In genomic region chr21:31597683-31598082, GRCh38 we compare ENCODE assay signal across 27 cellular contexts.
"Had no signal": no experiment of that assay in that cellular context is flagged by ENCODE, and none has a peak within 500 bp of the region (broad histone marks: within the 10 kb centered on the region; RNA-seq: fewer than 3 reads in every experiment).

No MANE protein-coding gene starts in this region.

- H3K27me3 ChIP-seq: breast epithelium, esophagus muscularis mucosa, foreskin keratinocyte, ovary, sigmoid colon, thyroid gland, upper lobe of right lung had no signal

- H3K4me3 ChIP-seq: breast epithelium, esophagus muscularis mucosa, heart left ventricle, ovary, prostate gland, sigmoid colon, thyroid gland, upper lobe of right lung had no signal

- H3K4me1 ChIP-seq: breast epithelium, foreskin keratinocyte, prostate gland, sigmoid colon, thyroid gland, upper lobe of right lung had no signal

- DNase-seq: activated CD4-positive, alpha-beta memory T cell treated with anti-CD3 and anti-CD28 coated beads, Interleukin-2, amount 10 ng/mL, durations not matched to agents 7 days and 5 days; activated CD4-positive, alpha-beta T cell treated with anti-CD3 and anti-CD28 coated beads, Interleukin-2, amount 10 ng/mL, durations not matched to agents 7 days and 5 days; activated CD8-positive, alpha-beta memory T cell treated with anti-CD3 and anti-CD28 coated beads, Interleukin-2, amount 50 U/mL, for 48 hours; activated T-cell treated with anti-CD3 and anti-CD28 coated beads, Interleukin-2, amount 50 U/mL, for 24 hours; central memory CD4-positive, alpha-beta T cell; foreskin keratinocyte; heart left ventricle; hypothalamus; immature natural killer cell; kidney; naive B cell; nephron progenitor cell; ovary; retina; sigmoid colon; small intestine; stimulated activated CD4-positive, alpha-beta T cell treated with anti-CD3 and anti-CD28 coated beads, Interleukin-4, amount 100 ng/mL, for 24 hours; T-helper 9 cell; thyroid gland; upper lobe of right lung; WERI-Rb-1 had no signal

- H3K36me3 ChIP-seq: breast epithelium, esophagus muscularis mucosa, heart left ventricle, ovary, prostate gland, sigmoid colon, thyroid gland, upper lobe of right lung, WERI-Rb-1 had no signal

- ATAC-seq: activated CD4-positive, CD25-positive, alpha-beta regulatory T cell treated with anti-CD3 and anti-CD28 coated beads, Interleukin-2, amount 50 U/mL, for 24 hours; activated naive CD4-positive, alpha-beta T cell treated with anti-CD3 and anti-CD28 coated beads, Interleukin-2, amount 50 U/mL, for 72 hours; foreskin keratinocyte; heart left ventricle; stimulated activated effector memory CD8-positive, alpha-beta T cell treated with anti-CD3 and anti-CD28 coated beads, Interleukin-12 subunit alpha, Interleukin-12 subunit beta, amount 100 ng/mL, for 72 hours; upper lobe of right lung had no signal

- H3K27ac ChIP-seq: breast epithelium, esophagus muscularis mucosa, foreskin keratinocyte, heart left ventricle, ovary, prostate gland, sigmoid colon, thyroid gland, upper lobe of right lung, WERI-Rb-1 had no signal

- H3K9me3 ChIP-seq: ovary, prostate gland, sigmoid colon, thyroid gland, upper lobe of right lung had no signal
